In genomic region chr14:103448097-103448496, GRCh38 we compare ENCODE assay signal across 1 cellular context.
TF ChIP-seq lines count a peak whose summit lies in the region.

No MANE protein-coding gene starts in this region.

TF ChIP-seq in GM23338, 12 proteins besides CTCF, POLR2A, EP300 and RAD21:
- TF ChIP-seq NANOG (IDR thresholded peaks at IDR 0.05; ENCODE audit: borderline replicate concordance) (no peak), STAT1 (IDR thresholded peaks at IDR 0.05; ENCODE audit: unreplicated experiment) (no peak), ETS1 (IDR thresholded peaks at IDR 0.05) (no peak), ZNF462 (CRISPR knock-in tag; IDR thresholded peaks at IDR 0.05) (no peak), ZNF331 (CRISPR knock-in tag; IDR thresholded peaks at IDR 0.05; ENCODE audit: low read depth) (no peak), POLR2AphosphoS5 (IDR thresholded peaks at IDR 0.05; ENCODE audit: low read depth) (no peak), CREB1 (CRISPR knock-in tag; IDR thresholded peaks at IDR 0.05; ENCODE audit: low read depth) (no peak), ZNF114 (CRISPR knock-in tag; IDR thresholded peaks at IDR 0.05) (no peak), EZH2phosphoT487 (IDR thresholded peaks at IDR 0.05; ENCODE audit: unreplicated experiment) (no peak), EZH2 (IDR thresholded peaks at IDR 0.05; ENCODE audit: low read depth, unreplicated experiment) (no peak), REST (IDR thresholded peaks at IDR 0.05; ENCODE audit: unreplicated experiment) (no peak), JUNB (IDR thresholded peaks at IDR 0.05; ENCODE audit: unreplicated experiment) (no peak)
